ENCODE assay signal across 9 cellular contexts in genomic region chr18:22346342-22346967, GRCh38.
A peak's percentile ranks its signal among the peaks of the same experiment; 100 is the strongest.
DNase-seq lines count a peak whose midpoint lies in the region; ATAC-seq, FAIRE-seq and TF ChIP-seq lines count a peak whose summit lies in the region.
"Had no signal": no experiment of that assay in that cellular context is flagged by ENCODE, and none has a peak within 500 bp of the region (broad histone marks: within the 10 kb centered on the region; RNA-seq: fewer than 3 reads in every experiment).

No MANE protein-coding gene starts in this region.

- H3K4me1 ChIP-seq in adipocyte (ENCODE audit: control insufficient read depth, insufficient read depth, low read length) (peaks cover 22% of the 10 kb centered on the region), iPS-15b (ENCODE audit: control insufficient read depth, insufficient read depth, low read length) (peaks cover 14% of the 10 kb centered on the region), small intestine (ENCODE audit: control insufficient read depth in 2 of 2, insufficient read depth in 1 of 2, low read depth in 1 of 2, low read length in 1 of 2) (peaks cover 4 to 8% of the 10 kb centered on the region in 2 donors)

- in situ Hi-C loops in ACHN (cut with HindIII; ENCODE audit: low pct_ligation_motif_present, low pct_unique_long_range_greater_than_20kb, low sequenced_read_pairs): no loop called here

- H3K9me3 ChIP-seq in adipocyte (ENCODE audit: control insufficient read depth, low read length): no peaks in the 10 kb centered on the region
- no peaks in the 10 kb centered on the region for H3K9me3 ChIP-seq in iPS-15b (ENCODE audit: control insufficient read depth, insufficient read depth, low read length)
- no peaks in the 10 kb centered on the region for H3K9me3 ChIP-seq in small intestine (ENCODE audit: control insufficient read depth, low read depth)

- H3K4me3 ChIP-seq in adipocyte (ENCODE audit: low read length) (no peak overlapping the region), iPS-15b (ENCODE audit: low read depth, low read length) (peak overlapping the region; percentile 36), small intestine (ENCODE audit: low read depth in 1 of 2, low read length in 2 of 2) (peak overlapping the region in 1 of 2 donors; percentile 1)

- no peak for FAIRE-seq in small intestine (lab: Jason Lieb, UNC)
- FAIRE-seq in D721Med (lab: Jason Lieb, UNC): no peak

- peaks cover 13% of the 10 kb centered on the region for H3K27me3 ChIP-seq in adipocyte (replicated peaks; ENCODE audit: control insufficient read depth, insufficient read depth, low read length)
- H3K27me3 ChIP-seq in iPS-15b (ENCODE audit: control insufficient read depth, insufficient read depth, low read length): peaks cover 84% of the 10 kb centered on the region
- peaks cover 0 to 4% of the 10 kb centered on the region in 2 donors for H3K27me3 ChIP-seq in small intestine (ENCODE audit: control insufficient read depth in 2 of 2, insufficient read depth in 2 of 2, low read length in 2 of 2)

- 6 to 39% (median 15%) methylated on average over 2 of the region's 2 CpGs for WGBS in small intestine, 3 donors

- TF ChIP-seq CTCF in D721Med (IDR thresholded peaks at IDR 0.05; ENCODE audit: insufficient read depth, missing control alignments): no peak

- no peak overlapping the region for H3K9ac ChIP-seq in adipocyte (ENCODE audit: low read length)
- no peak overlapping the region for H3K9ac ChIP-seq in iPS-15b (ENCODE audit: low read depth, low read length)

- peak; percentile 72 for DNase-seq in HT-29 (ENCODE audit: low spot score)
- DNase-seq in adipocyte (ENCODE audit: low read depth): peak; percentile 68
- peak; percentile 91 for DNase-seq in small intestine
- no peak for DNase-seq in D721Med (ENCODE audit: insufficient read length, low spot score)
- DNase-seq in putamen (ENCODE audit: low spot score): no peak
- no peak for DNase-seq in ACHN

- no peak for ATAC-seq in GM21737 (IDR thresholded peaks at IDR 0.05; ENCODE audit: unreplicated experiment)
- ATAC-seq: Panc1 had no signal

- H3K36me3 ChIP-seq in adipocyte (ENCODE audit: control insufficient read depth, insufficient read depth, low read length, severe bottlenecking) (no peaks in the 10 kb centered on the region), iPS-15b (ENCODE audit: control insufficient read depth, insufficient read depth, low read length) (no peaks in the 10 kb centered on the region), small intestine (ENCODE audit: control insufficient read depth in 2 of 2, insufficient read depth in 2 of 2, low read length in 2 of 2) (no peaks in the 10 kb centered on the region)

- H3K27ac ChIP-seq in small intestine (ENCODE audit: low read depth in 1 of 2, low read length in 1 of 2): peak overlapping the region; percentile 72 to 87

Comparison
In these comparisons a context has a peak if more than half of its experiments do, and no peak if none do; other contexts are left out.
1. DNase-seq: peak in HT-29 (single experiment), adipocyte (single experiment) and small intestine (single experiment); none in D721Med (single experiment), putamen (single experiment) and ACHN (single experiment).